8 cellular contexts compared by ENCODE assay signal in the genomic region with DNA sequence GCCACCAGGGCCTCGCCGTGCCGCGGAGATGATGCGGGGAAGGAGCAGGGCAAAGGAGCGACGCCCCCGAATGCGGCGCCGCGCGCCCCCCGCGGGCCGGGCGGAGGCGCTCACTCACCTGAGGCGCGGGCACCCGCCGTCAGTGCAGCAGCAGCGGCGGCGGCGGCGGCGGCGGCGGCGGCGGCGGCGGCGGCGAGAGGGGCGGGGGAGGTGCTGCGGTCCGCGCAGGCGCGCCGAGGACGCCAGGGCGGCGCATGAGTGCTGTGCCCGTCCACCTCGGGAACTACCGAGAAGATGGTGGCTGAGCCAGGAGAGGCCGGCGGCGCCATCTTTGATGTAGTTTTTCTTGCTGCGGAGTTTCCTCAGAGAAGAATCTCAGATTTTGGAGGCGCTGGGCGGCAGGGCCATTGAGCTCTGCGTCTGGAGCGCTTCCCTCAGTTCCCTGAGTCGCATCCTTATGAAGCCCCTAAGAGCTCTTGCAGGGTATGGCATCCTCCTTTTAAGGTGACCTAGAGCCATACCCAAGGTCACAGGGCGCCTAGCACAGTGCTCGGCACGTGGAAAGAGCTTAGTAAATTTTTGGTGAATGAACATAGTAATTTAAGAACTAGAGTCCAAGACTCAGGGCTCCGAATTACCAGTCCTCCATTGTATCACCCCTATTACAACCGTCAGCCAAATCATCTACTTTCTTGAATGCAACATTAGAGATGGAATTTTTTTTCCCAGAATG. TPM values are rescaled to one million over a fixed set of nuclear protein-coding genes. Genes with fewer than 3 reads are reported as not detected.
DNase-seq lines count a peak whose midpoint lies in the region; ATAC-seq, FAIRE-seq and TF ChIP-seq lines count a peak whose summit lies in the region.

A gene (minus strand): TSS at position 164 of the 733 bp plus-strand sequence. CDS start 24,355 bp downstream, outside the sequence.

- H3K9me3 ChIP-seq in psoas muscle = no peaks in the 10 kb centered on the region

- H3K36me3 ChIP-seq in psoas muscle (ENCODE audit: insufficient read depth in 1 of 2, low read depth in 1 of 2) = no peaks in the 10 kb centered on the region

- ATAC-seq in HG02870 (IDR thresholded peaks at IDR 0.05; ENCODE audit: unreplicated experiment) = peak; percentile 86
- peak; percentile 88 for ATAC-seq in left ventricle myocardium superior
- ATAC-seq in psoas muscle = peak; percentile 91 to 94 (median 92)

- DNase-seq in GM13976 (ENCODE audit: low spot score) = peak; percentile 98
- peak; percentile 90 for DNase-seq in NCI-H146 treated with DMSO at 0.1 percent for 48 hours (lab: John Stamatoyannopoulos, UW; ENCODE audit: unreplicated experiment)
- DNase-seq in amygdala (lab: John Stamatoyannopoulos, UW) = peak; percentile 27 to 95 (median 84)
- peak; percentile 96 for DNase-seq in left ventricle myocardium superior
- peak; percentile 95 to 97 for DNase-seq in psoas muscle
- peak; percentile 99 for DNase-seq in urothelium cell line (ENCODE audit: low spot score)

- no peaks in the 10 kb centered on the region for H3K27me3 ChIP-seq in psoas muscle (ENCODE audit: insufficient read depth in 3 of 3, low read length in 2 of 3)

- intact Hi-C loops in T-helper 1 cell treated with Interleukin-12 subunit alpha and Interleukin-12 subunit beta and Interleukin-4 antibody, amounts not matched to agents 30 ng/mL and 1 ng/mL, for 36 hours (cut with micrococcal nuclease) = loop anchor here (1.0 to 10.0 kb wide), 9 partner anchors 13 to 794 kb away; a partner anchor contains a TSS
- intact Hi-C loops in left ventricle myocardium superior (cut with micrococcal nuclease) = no loop called here
- intact Hi-C loops in psoas muscle (cut with DNase I) = no loop called here

- H3K27ac ChIP-seq in psoas muscle = peak within 1 kb of the TSS; percentile 84

- in situ Hi-C loops in GM13976 (cut with MboI; ENCODE audit: low sequenced_read_pairs, unreplicated experiment) = no loop called here

- TF ChIP-seq CTCF in GM13976 (IDR thresholded peaks at IDR 0.05; ENCODE audit: borderline replicate concordance, control extremely low read depth, extremely low read depth, insufficient read depth, missing control alignments) = no peak
- peak; percentile 12 for TF ChIP-seq CTCF in psoas muscle (IDR thresholded peaks at IDR 0.05)

- 2 to 5% (median 2%) methylated on average over 27 to 63 of the region's 63 CpGs for WGBS in psoas muscle, 3 donors

- peaks cover 32% of the 10 kb centered on the region for H3K4me1 ChIP-seq in psoas muscle

- peak within 1 kb of the TSS; percentile 94 for H3K4me3 ChIP-seq in psoas muscle

- FAIRE-seq in urothelium cell line (lab: Jason Lieb, UNC) = no peak

RNA-seq across cellular contexts. Expression of the gene that starts here (rescaled TPM):
- total RNA-seq in T-helper 1 cell treated with Interleukin-12 subunit alpha and Interleukin-12 subunit beta and Interleukin-4 antibody, amounts not matched to agents 30 ng/mL and 1 ng/mL, for 36 hours = 26.5 and 27.2 TPM in 2 replicates
- total RNA-seq in left ventricle myocardium superior (35.7 TPM), psoas muscle (10 to 100 TPM in 2 of 4 donors, 1 to 10 TPM in 2; 4.3 to 17.5 (median 7.8) TPM)
- polyA plus RNA-seq in psoas muscle = 10 to 100 TPM in 2 of 3 donors, 1 to 10 TPM in 1; 7.8 to 25.1 (median 11.8) TPM

Comparison
In these comparisons a context has a peak if more than half of its experiments do, and no peak if none do; other contexts are left out.
1. Peak in every context shown above with its lines: DNase-seq, ATAC-seq, H3K4me3 ChIP-seq and H3K27ac ChIP-seq.